Comparison of ENCODE assay signal across 1 cellular context in genomic region chr1:153610334-153611023, GRCh38.
TF ChIP-seq lines count a peak whose summit lies in the region.

No MANE protein-coding gene starts in this region.

TF ChIP-seq in HepG2, 621 proteins besides CTCF, POLR2A, EP300 and RAD21:
- TF ChIP-seq ZNF891 (CRISPR knock-in tag; IDR thresholded peaks at IDR 0.05) (no peak), MAX (IDR thresholded peaks at IDR 0.05) (peak; percentile 30; the same call in 1 of the 2 replicates), RARA (CRISPR knock-in tag; IDR thresholded peaks at IDR 0.05) (0 out of 2 replicates have a peak, but pooled peaks have one; percentile 15), CSRNP1 (CRISPR knock-in tag; IDR thresholded peaks at IDR 0.05) (no peak), ZNF180 (CRISPR knock-in tag; IDR thresholded peaks at IDR 0.05; ENCODE audit: borderline replicate concordance, low read depth) (no peak), SMAD3 (CRISPR knock-in tag; IDR thresholded peaks at IDR 0.05) (no peak), FOXO4 (CRISPR knock-in tag; conservative IDR thresholded peaks at IDR 0.05) (0 out of 2 replicates have a peak, but pooled peaks have one; percentile 53), HBP1 (CRISPR knock-in tag; IDR thresholded peaks at IDR 0.05; ENCODE audit: low read depth) (no peak), MYC (CRISPR knock-in tag; IDR thresholded peaks at IDR 0.05; ENCODE audit: borderline replicate concordance) (peak; percentile 17; the same call in 1 of the 2 replicates), THAP8 (CRISPR knock-in tag; IDR thresholded peaks at IDR 0.05; ENCODE audit: borderline replicate concordance) (no peak), HNF1A (IDR thresholded peaks at IDR 0.05; ENCODE audit: low read depth) (no peak), HNF1A (CRISPR knock-in tag; IDR thresholded peaks at IDR 0.05; ENCODE audit: borderline replicate concordance) (no peak), LBX2 (CRISPR knock-in tag; IDR thresholded peaks at IDR 0.05; ENCODE audit: borderline replicate concordance) (0 out of 2 replicates have a peak, but pooled peaks have one; percentile 19), AKNA (CRISPR knock-in tag; IDR thresholded peaks at IDR 0.05; ENCODE audit: borderline replicate concordance) (no peak), ZFX (CRISPR knock-in tag; IDR thresholded peaks at IDR 0.05; ENCODE audit: low read depth) (no peak), FOXC1 (CRISPR knock-in tag; IDR thresholded peaks at IDR 0.05; ENCODE audit: borderline replicate concordance) (no peak), KDM3A (CRISPR knock-in tag; IDR thresholded peaks at IDR 0.05; ENCODE audit: low read depth) (no peak), ZNF558 (CRISPR knock-in tag; IDR thresholded peaks at IDR 0.05; ENCODE audit: borderline replicate concordance) (no peak), ZNF687 (CRISPR knock-in tag; IDR thresholded peaks at IDR 0.05) (peak; percentile 44), ZNF790 (CRISPR knock-in tag; IDR thresholded peaks at IDR 0.05; ENCODE audit: borderline replicate concordance) (no peak), NR2F6 (IDR thresholded peaks at IDR 0.05) (no peak), NR2F6 (CRISPR knock-in tag; IDR thresholded peaks at IDR 0.05) (peak; percentile 24; the same call in 1 of the 2 replicates), ZBTB25 (CRISPR knock-in tag; IDR thresholded peaks at IDR 0.05) (no peak), CBX1 (IDR thresholded peaks at IDR 0.05; ENCODE audit: low read depth) (no peak), ZNF263 (CRISPR knock-in tag; IDR thresholded peaks at IDR 0.05) (0 out of 2 replicates have a peak, but pooled peaks have one; percentile 26), YY1 (IDR thresholded peaks at IDR 0.05; ENCODE audit: insufficient read depth, insufficient replicate concordance, low read depth, low read length) (no peak), SAP130 (CRISPR knock-in tag; IDR thresholded peaks at IDR 0.05; ENCODE audit: low read depth) (0 out of 2 replicates have a peak, but pooled peaks have one; percentile 12), NCOR1 (IDR thresholded peaks at IDR 0.05; ENCODE audit: borderline replicate concordance, low read length) (no peak)
